In genomic region chr3:31981206-31982181, GRCh38 we compare ENCODE assay signal across 8 cellular contexts. TPM values are rescaled to one million over a fixed set of nuclear protein-coding genes. Genes with fewer than 3 reads are reported as not detected.
DNase-seq lines count a peak whose midpoint lies in the region; ATAC-seq lines count a peak whose summit lies in the region.

OSBPL10 (minus strand) TSS chr3:31981262; CDS start chr3:31981179, 83 bp downstream.
ZNF860 (plus strand) TSS chr3:31981750; CDS start chr3:31989080, 7,330 bp downstream.

- H3K4me3 ChIP-seq in MG63: peak within 1 kb of the TSS; percentile 60

- ATAC-seq in GM19438 (IDR thresholded peaks at IDR 0.05; ENCODE audit: low read depth, unreplicated experiment) (peak; percentile 50), left lobe of liver (peak; percentile 80)

- no peaks in the 10 kb centered on the region for H3K9me3 ChIP-seq in MG63

- DNase-seq in AG20443 (ENCODE audit: low spot score) (peak; percentile 77), MG63 (peak; percentile 90), UCSD-AML1 (lab: John Stamatoyannopoulos, UW; ENCODE audit: unreplicated experiment) (peak; percentile 22), dermis microvascular lymphatic vessel endothelial cell (ENCODE audit: low read depth in 2 of 2) (peak; percentile 82 to 97), left lobe of liver (ENCODE audit: low spot score) (peak; percentile 70)
- peak; percentile 28 for DNase-seq in stimulated activated CD4-positive, alpha-beta T cell treated with anti-CD3 and anti-CD28 coated beads, Interleukin-1b, Interleukin-23, amount 100 ng/mL, for 48 hours
- no peak for DNase-seq in central memory CD4-positive, alpha-beta T cell

- H3K36me3 ChIP-seq in MG63: no peaks in the 10 kb centered on the region

- H3K27me3 ChIP-seq in MG63: no peaks in the 10 kb centered on the region; the same call in 1 of the 2 replicates

RNA-seq across cellular contexts. Expression of gene OSBPL10, which starts in this region (rescaled TPM):
- total RNA-seq in MG63 (2014; rRNA removed; shearing (Covaris generic); ENCODE audit: low replicate concordance): 2.5 and 3.7 TPM in 2 replicates
- total RNA-seq in dermis microvascular lymphatic vessel endothelial cell (8.0 and 14.0 TPM in 2 replicates), left lobe of liver (3.2 TPM)

RNA-seq across cellular contexts. Expression of gene ZNF860, which starts in this region (rescaled TPM):
- total RNA-seq in MG63 (2014; rRNA removed; shearing (Covaris generic); ENCODE audit: low replicate concordance): not detected in 2 replicates
- total RNA-seq in dermis microvascular lymphatic vessel endothelial cell (1.3 and 1.9 TPM in 2 replicates), left lobe of liver (not detected)
